Comparison of ENCODE assay signal across 1 cellular context in genomic region chr10:58385784-58386112, GRCh38.
TF ChIP-seq lines count a peak whose summit lies in the region.

No MANE protein-coding gene starts in this region.

TF ChIP-seq in SK-N-SH, 30 proteins besides CTCF, POLR2A, EP300 and RAD21 (continued from another document):
- no peak for TF ChIP-seq RXRA (IDR thresholded peaks at IDR 0.05; ENCODE audit: borderline replicate concordance, low read depth)
TF ChIP-seq in SK-N-SH: peak in this region for 0.
